In genomic region chr11:63532799-63533475, GRCh38 we compare ENCODE assay signal across 17 cellular contexts. TPM values are rescaled to one million over a fixed set of nuclear protein-coding genes. Genes with fewer than 3 reads are reported as not detected.
DNase-seq lines count a peak whose midpoint lies in the region; ATAC-seq and TF ChIP-seq lines count a peak whose summit lies in the region.
"Had no signal": no experiment of that assay in that cellular context is flagged by ENCODE, and none has a peak within 500 bp of the region (broad histone marks: within the 10 kb centered on the region; RNA-seq: fewer than 3 reads in every experiment).

No MANE protein-coding gene starts in this region.

- 56 to 70% (median 68%) methylated on average over 4 of the region's 4 CpGs for WGBS in psoas muscle, 3 donors

- TF ChIP-seq CTCF in upper lobe of right lung (IDR thresholded peaks at IDR 0.05) (no peak), psoas muscle (IDR thresholded peaks at IDR 0.05) (no peak)

- no peaks in the 10 kb centered on the region for H3K27me3 ChIP-seq in layer of hippocampus (ENCODE audit: control insufficient read depth, insufficient read depth, low read length)
- no peaks in the 10 kb centered on the region for H3K27me3 ChIP-seq in upper lobe of right lung
- no peaks in the 10 kb centered on the region for H3K27me3 ChIP-seq in psoas muscle (ENCODE audit: insufficient read depth in 3 of 3, low read length in 2 of 3)
- H3K27me3 ChIP-seq: tibial artery had no signal

- H3K4me3 ChIP-seq in upper lobe of right lung (no peak overlapping the region), psoas muscle (no peak overlapping the region)
- H3K4me3 ChIP-seq: tibial artery had no signal

- peak overlapping the region; percentile 70 for H3K27ac ChIP-seq in layer of hippocampus (ENCODE audit: low read depth, low read length)
- peak overlapping the region; percentile 15 for H3K27ac ChIP-seq in upper lobe of right lung
- no peak overlapping the region for H3K27ac ChIP-seq in psoas muscle

- H3K4me1 ChIP-seq in upper lobe of right lung, result peaks cover 35% of the 10 kb centered on the region
- peaks cover 18% of the 10 kb centered on the region for H3K4me1 ChIP-seq in psoas muscle

- no peak overlapping the region for H3K27ac Mint-ChIP-seq in activated CD8-positive, alpha-beta memory T cell treated with anti-CD3 and anti-CD28 coated beads, Interleukin-2, amount 10 ng/mL, durations not matched to agents 7 days and 5 days
- no peak overlapping the region for H3K27ac Mint-ChIP-seq in activated T-helper 17 cell treated with anti-CD3 and anti-CD28 coated beads, Interleukin-2, amount 50 U/mL, for 72 hours
- H3K27ac Mint-ChIP-seq: IgD-negative memory B cell had no signal

- no peaks in the 10 kb centered on the region for H3K36me3 ChIP-seq in upper lobe of right lung
- no peaks in the 10 kb centered on the region for H3K36me3 ChIP-seq in psoas muscle (ENCODE audit: insufficient read depth in 1 of 2, low read depth in 1 of 2)
- H3K36me3 ChIP-seq: tibial artery had no signal

- H3K4me3 Mint-ChIP-seq in activated CD8-positive, alpha-beta memory T cell treated with anti-CD3 and anti-CD28 coated beads, Interleukin-2, amount 10 ng/mL, durations not matched to agents 7 days and 5 days, result no peak overlapping the region
- H3K4me3 Mint-ChIP-seq in activated T-helper 17 cell treated with anti-CD3 and anti-CD28 coated beads, Interleukin-2, amount 50 U/mL, for 72 hours, result peak overlapping the region; percentile 81
- H3K4me3 Mint-ChIP-seq: activated naive CD4-positive, alpha-beta T cell treated with anti-CD3 and anti-CD28 coated beads, Interleukin-2, amount 10 ng/mL, durations not matched to agents 7 days and 5 days had no signal

- H3K4me1 Mint-ChIP-seq in activated CD8-positive, alpha-beta memory T cell treated with anti-CD3 and anti-CD28 coated beads, Interleukin-2, amount 10 ng/mL, durations not matched to agents 7 days and 5 days, result peaks cover 67% of the 10 kb centered on the region
- H3K4me1 Mint-ChIP-seq in activated T-helper 17 cell treated with anti-CD3 and anti-CD28 coated beads, Interleukin-2, amount 50 U/mL, for 72 hours, result peaks cover 48% of the 10 kb centered on the region

- H3K9me3 ChIP-seq in upper lobe of right lung, result no peaks in the 10 kb centered on the region
- H3K9me3 ChIP-seq in psoas muscle, result no peaks in the 10 kb centered on the region
- H3K9me3 ChIP-seq: tibial artery had no signal

- H3K36me3 Mint-ChIP-seq in activated CD8-positive, alpha-beta memory T cell treated with anti-CD3 and anti-CD28 coated beads, Interleukin-2, amount 10 ng/mL, durations not matched to agents 7 days and 5 days, result no peaks in the 10 kb centered on the region
- no peaks in the 10 kb centered on the region for H3K36me3 Mint-ChIP-seq in activated T-helper 17 cell treated with anti-CD3 and anti-CD28 coated beads, Interleukin-2, amount 50 U/mL, for 72 hours (ENCODE audit: low read depth)
- H3K36me3 Mint-ChIP-seq: IgD-negative memory B cell had no signal

- ATAC-seq in activated CD8-positive, alpha-beta memory T cell treated with anti-CD3 and anti-CD28 coated beads, Interleukin-2, amount 10 ng/mL, durations not matched to agents 7 days and 5 days, result no peak
- no peak for ATAC-seq in activated T-helper 17 cell treated with anti-CD3 and anti-CD28 coated beads, Interleukin-2, amount 50 U/mL, for 72 hours (replicated peaks)
- ATAC-seq in upper lobe of right lung (no peak), psoas muscle (no peak), HG02623 (IDR thresholded peaks at IDR 0.05; ENCODE audit: unreplicated experiment) (no peak), GM18520 (IDR thresholded peaks at IDR 0.05; ENCODE audit: unreplicated experiment) (no peak)
- ATAC-seq: esophagus mucosa had no signal

- intact Hi-C loops in upper lobe of right lung (cut with DNase I), result no loop called here
- intact Hi-C loops in psoas muscle (cut with DNase I), result no loop called here

- CTCF ChIA-PET in activated CD8-positive, alpha-beta memory T cell treated with anti-CD3 and anti-CD28 coated beads, Interleukin-2, amount 10 ng/mL, durations not matched to agents 7 days and 5 days (lab: Charles Lee), result interaction anchor here (0.8 to 1.9 kb wide), 8 partner anchors 14 to 235 kb away, joined by 3 to 5 read pairs (median 4); no protein-coding TSS in a partner anchor

- DNase-seq in activated CD8-positive, alpha-beta memory T cell treated with anti-CD3 and anti-CD28 coated beads for 24 hours, result peak; percentile 51
- DNase-seq in activated CD8-positive, alpha-beta memory T cell treated with anti-CD3 and anti-CD28 coated beads, Interleukin-2, amount 10 ng/mL, durations not matched to agents 7 days and 5 days, result no peak
- no peak for DNase-seq in upper lobe of right lung
- no peak for DNase-seq in psoas muscle
- DNase-seq: ACHN; activated naive CD4-positive, alpha-beta T cell treated with anti-CD3 and anti-CD28 coated beads, Interleukin-2, amount 10 ng/mL, durations not matched to agents 7 days and 5 days; hippocampal formation; NCI-H748 treated with DMSO at 0.1 percent for 48 hours; SHP77; tibial artery had no signal

- H3K9me3 Mint-ChIP-seq in activated CD8-positive, alpha-beta memory T cell treated with anti-CD3 and anti-CD28 coated beads, Interleukin-2, amount 10 ng/mL, durations not matched to agents 7 days and 5 days (ENCODE audit: low read depth), result no peaks in the 10 kb centered on the region
- H3K9me3 Mint-ChIP-seq in activated T-helper 17 cell treated with anti-CD3 and anti-CD28 coated beads, Interleukin-2, amount 50 U/mL, for 72 hours, result no peaks in the 10 kb centered on the region
- H3K9me3 Mint-ChIP-seq: activated naive CD4-positive, alpha-beta T cell treated with anti-CD3 and anti-CD28 coated beads, Interleukin-2, amount 10 ng/mL, durations not matched to agents 7 days and 5 days; IgD-negative memory B cell had no signal

- H3K27me3 Mint-ChIP-seq in activated CD8-positive, alpha-beta memory T cell treated with anti-CD3 and anti-CD28 coated beads, Interleukin-2, amount 10 ng/mL, durations not matched to agents 7 days and 5 days, result no peaks in the 10 kb centered on the region
- H3K27me3 Mint-ChIP-seq in activated T-helper 17 cell treated with anti-CD3 and anti-CD28 coated beads, Interleukin-2, amount 50 U/mL, for 72 hours, result no peaks in the 10 kb centered on the region
- H3K27me3 Mint-ChIP-seq: activated naive CD4-positive, alpha-beta T cell treated with anti-CD3 and anti-CD28 coated beads, Interleukin-2, amount 10 ng/mL, durations not matched to agents 7 days and 5 days; IgD-negative memory B cell had no signal

RNA-seq across cellular contexts. Expression of gene PLAAT4, which starts 3.7 kb away (rescaled TPM):
- total RNA-seq in activated CD8-positive, alpha-beta memory T cell treated with anti-CD3 and anti-CD28 coated beads, Interleukin-2, amount 10 ng/mL, durations not matched to agents 7 days and 5 days, result 100 to 1,000 TPM in 1 of 2 experiments, 10 to 100 TPM in 1; 85.3 to 128 TPM
- total RNA-seq in activated T-helper 17 cell treated with anti-CD3 and anti-CD28 coated beads, Interleukin-2, amount 50 U/mL, for 72 hours, result 10 to 100 TPM; 20.7 to 22.1 TPM
- total RNA-seq in upper lobe of right lung (185 TPM), psoas muscle (10 to 100 TPM in 1 of 4 donors, 1 to 10 TPM in 3; 6.9 to 12.2 (median 8.1) TPM)
- polyA plus RNA-seq in psoas muscle, result 10 to 100 TPM in 1 of 3 donors, 1 to 10 TPM in 2; 4.3 to 12.2 (median 9.7) TPM

RNA-seq across cellular contexts. Expression of gene LGALS12, which starts 27.1 kb away (rescaled TPM):
- total RNA-seq in activated CD8-positive, alpha-beta memory T cell treated with anti-CD3 and anti-CD28 coated beads, Interleukin-2, amount 10 ng/mL, durations not matched to agents 7 days and 5 days, result under 1 TPM; 0.23 to 0.29 TPM
- total RNA-seq in activated T-helper 17 cell treated with anti-CD3 and anti-CD28 coated beads, Interleukin-2, amount 50 U/mL, for 72 hours, result not detected
- total RNA-seq in upper lobe of right lung (0.49 TPM), psoas muscle (under 1 TPM in 3 of 4 donors, not detected in 1; 0.16 to 0.54 (median 0.42) TPM)
- polyA plus RNA-seq in psoas muscle, result 1 to 10 TPM in 1 of 3 donors, under 1 TPM in 2; 0.22 to 2.0 (median 0.53) TPM
- total RNA-seq: esophagus mucosa, osteocyte had no signal

RNA-seq across cellular contexts. Expression of gene PLAAT2, which starts 30.2 kb away (rescaled TPM):
- 1 to 10 TPM in 1 of 2 experiments, under 1 TPM in 1; 0.73 to 1.3 TPM for total RNA-seq in activated CD8-positive, alpha-beta memory T cell treated with anti-CD3 and anti-CD28 coated beads, Interleukin-2, amount 10 ng/mL, durations not matched to agents 7 days and 5 days
- total RNA-seq in activated T-helper 17 cell treated with anti-CD3 and anti-CD28 coated beads, Interleukin-2, amount 50 U/mL, for 72 hours, result not detected
- total RNA-seq in upper lobe of right lung (4.2 TPM), psoas muscle (not detected)
- under 1 TPM in 1 of 3 donors, not detected in 2; 0.16 TPM for polyA plus RNA-seq in psoas muscle
- total RNA-seq: osteocyte had no signal

RNA-seq across cellular contexts. Expression of gene PLAAT5, which starts 42.0 kb away (rescaled TPM):
- total RNA-seq in activated CD8-positive, alpha-beta memory T cell treated with anti-CD3 and anti-CD28 coated beads, Interleukin-2, amount 10 ng/mL, durations not matched to agents 7 days and 5 days, result under 1 TPM; 0.19 to 0.26 TPM
- under 1 TPM in 1 of 2 donors, not detected in 1; 0.11 TPM for total RNA-seq in activated T-helper 17 cell treated with anti-CD3 and anti-CD28 coated beads, Interleukin-2, amount 50 U/mL, for 72 hours
- total RNA-seq in upper lobe of right lung (3.6 TPM), psoas muscle (under 1 TPM; 0.11 to 0.59 (median 0.44) TPM)
- under 1 TPM; 0.14 to 0.33 (median 0.30) TPM for polyA plus RNA-seq in psoas muscle
- total RNA-seq: osteocyte had no signal
- polyA plus RNA-seq: IgD-negative memory B cell had no signal
